Comparison of ENCODE assay signal across 1 cellular context in genomic region chr5:173988554-173989431, GRCh38.
TF ChIP-seq lines count a peak whose summit lies in the region.

C5orf47 (plus strand) TSS chr5:173989170; CDS start chr5:173989264, 94 bp downstream.

TF ChIP-seq in GM23338, 12 proteins besides CTCF, POLR2A, EP300 and RAD21:
- TF ChIP-seq REST (IDR thresholded peaks at IDR 0.05; ENCODE audit: unreplicated experiment) (no peak), EZH2phosphoT487 (IDR thresholded peaks at IDR 0.05; ENCODE audit: unreplicated experiment) (no peak), ZNF331 (CRISPR knock-in tag; IDR thresholded peaks at IDR 0.05; ENCODE audit: low read depth) (no peak), EZH2 (IDR thresholded peaks at IDR 0.05; ENCODE audit: low read depth, unreplicated experiment) (no peak), ZNF462 (CRISPR knock-in tag; IDR thresholded peaks at IDR 0.05) (no peak), POLR2AphosphoS5 (IDR thresholded peaks at IDR 0.05; ENCODE audit: low read depth) (no peak), ETS1 (IDR thresholded peaks at IDR 0.05) (no peak), NANOG (IDR thresholded peaks at IDR 0.05; ENCODE audit: borderline replicate concordance) (no peak), CREB1 (CRISPR knock-in tag; IDR thresholded peaks at IDR 0.05; ENCODE audit: low read depth) (no peak)
